ENCODE assay signal across 8 cellular contexts in the genomic region with DNA sequence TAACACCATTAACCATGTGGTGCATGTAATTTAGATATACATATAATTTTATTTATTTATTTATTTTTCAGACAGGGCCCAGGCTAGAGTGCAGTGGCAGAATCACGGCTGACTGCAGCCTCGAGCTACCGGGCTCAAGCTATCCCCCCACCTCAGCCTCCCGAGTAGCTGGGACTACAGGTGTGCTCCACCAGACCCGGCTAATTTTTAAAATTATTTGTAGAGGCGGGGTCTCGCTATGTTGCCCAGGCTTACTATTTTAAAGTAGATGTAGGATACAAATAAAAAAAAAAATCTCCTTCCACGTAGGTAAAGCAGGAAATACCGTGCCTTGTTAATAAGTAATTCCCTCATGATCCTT. TPM values are rescaled to one million over a fixed set of nuclear protein-coding genes. Genes with fewer than 3 reads are reported as not detected.
DNase-seq lines count a peak whose midpoint lies in the region; ATAC-seq and TF ChIP-seq lines count a peak whose summit lies in the region.

No MANE protein-coding gene starts in this region.

- ATAC-seq in SK-N-SH treated with all-trans-retinoic acid at 6 μM for 48 hours (no peak), GM21825 (IDR thresholded peaks at IDR 0.05; ENCODE audit: unreplicated experiment) (no peak), omental fat pad (ENCODE audit: low FRiP score) (no peak)

- H3K4me3 ChIP-seq in fibroblast of lung (replicated peaks in 1 of 4; ENCODE audit: control extremely low read depth in 1 of 4, insufficient read depth in 1 of 4, low read depth in 3 of 4, low read length in 4 of 4) (peak overlapping the region in 2 of 4 experiments; percentile 26 to 88), rectal smooth muscle tissue (ENCODE audit: low read length) (peak overlapping the region; percentile 32)

- DNase-seq in fibroblast of lung (ENCODE audit: low read depth in 2 of 2), result no peak
- no peak for DNase-seq in GDM1 (lab: John Stamatoyannopoulos, UW)
- DNase-seq in GOT3 (lab: John Stamatoyannopoulos, UW), result no peak
- DNase-seq in omental fat pad (ENCODE audit: low spot score), result no peak

- no peaks in the 10 kb centered on the region for H3K4me1 ChIP-seq in ES-I3 (ENCODE audit: insufficient read depth, low read length)
- no peaks in the 10 kb centered on the region for H3K4me1 ChIP-seq in fibroblast of lung (ENCODE audit: control insufficient read depth, extremely low read depth, insufficient read depth, low read length)
- H3K4me1 ChIP-seq in rectal smooth muscle tissue (ENCODE audit: control insufficient read depth, insufficient read depth, low read length), result no peaks in the 10 kb centered on the region

- H3K9ac ChIP-seq in ES-I3 (ENCODE audit: low read depth, low read length), result peak overlapping the region; percentile 76; the same call in 1 of the 2 replicates
- peak overlapping the region; percentile 38 for H3K9ac ChIP-seq in fibroblast of lung (ENCODE audit: insufficient read depth, low read length)
- H3K9ac ChIP-seq in rectal smooth muscle tissue (ENCODE audit: low read length), result no peak overlapping the region

- H3K9me3 ChIP-seq in ES-I3 (ENCODE audit: control insufficient read depth, insufficient read depth, low read length) (no peaks in the 10 kb centered on the region), fibroblast of lung (ENCODE audit: control insufficient read depth, insufficient read depth, low read depth, low read length) (no peaks in the 10 kb centered on the region)

- H3K27me3 ChIP-seq in fibroblast of lung (ENCODE audit: control insufficient read depth, insufficient read depth, low read length), result no peaks in the 10 kb centered on the region
- H3K27me3 ChIP-seq in rectal smooth muscle tissue (ENCODE audit: control insufficient read depth, insufficient read depth, low read length), result no peaks in the 10 kb centered on the region

- peak overlapping the region; percentile 100 for H3K27ac ChIP-seq in fibroblast of lung (ENCODE audit: insufficient read depth, low read length)
- H3K27ac ChIP-seq in rectal smooth muscle tissue (ENCODE audit: low read depth, low read length), result peak overlapping the region; percentile 100

- no peak overlapping the region for H3K4me2 ChIP-seq in fibroblast of lung (ENCODE audit: extremely low read depth, insufficient read depth, low read length)

- no peaks in the 10 kb centered on the region for H3K79me2 ChIP-seq in fibroblast of lung (ENCODE audit: control insufficient read depth, insufficient read depth, low read length)

- no peaks in the 10 kb centered on the region for H3K36me3 ChIP-seq in ES-I3 (ENCODE audit: insufficient read depth, low read length)
- no peaks in the 10 kb centered on the region for H3K36me3 ChIP-seq in fibroblast of lung (ENCODE audit: control insufficient read depth, insufficient read depth, low read length)
- H3K36me3 ChIP-seq in rectal smooth muscle tissue (ENCODE audit: control insufficient read depth, insufficient read depth, low read length), result no peaks in the 10 kb centered on the region

- H4K20me1 ChIP-seq in fibroblast of lung (ENCODE audit: control insufficient read depth, extremely low read depth, insufficient read depth, low read length), result no peaks in the 10 kb centered on the region

- TF ChIP-seq CTCF in fibroblast of lung (conservative IDR thresholded peaks at IDR 0.05 in 1 of 2, IDR thresholded peaks at IDR 0.05 in 1 of 2; ENCODE audit: low read depth in 1 of 2, low read length in 2 of 2) (no peak), omental fat pad (IDR thresholded peaks at IDR 0.05) (no peak)

- H2AFZ ChIP-seq in fibroblast of lung (ENCODE audit: low read length), result peak overlapping the region; percentile 9

TF ChIP-seq in SK-N-SH treated with all-trans-retinoic acid at 6 μM for 48 hours, 23 proteins besides CTCF, POLR2A, EP300 and RAD21:
- TF ChIP-seq OSR1 (CRISPR knock-in tag; IDR thresholded peaks at IDR 0.05) (no peak), ZFP3 (CRISPR knock-in tag; IDR thresholded peaks at IDR 0.05) (no peak), RARB (CRISPR knock-in tag; IDR thresholded peaks at IDR 0.05) (peak; percentile 33; the same call in 1 of the 2 replicates), ZFP30 (CRISPR knock-in tag; IDR thresholded peaks at IDR 0.05) (no peak), ZNF70 (CRISPR knock-in tag; IDR thresholded peaks at IDR 0.05) (no peak), ISL1 (CRISPR knock-in tag; IDR thresholded peaks at IDR 0.05) (no peak)
- TF ChIP-seq, protein P1, sequence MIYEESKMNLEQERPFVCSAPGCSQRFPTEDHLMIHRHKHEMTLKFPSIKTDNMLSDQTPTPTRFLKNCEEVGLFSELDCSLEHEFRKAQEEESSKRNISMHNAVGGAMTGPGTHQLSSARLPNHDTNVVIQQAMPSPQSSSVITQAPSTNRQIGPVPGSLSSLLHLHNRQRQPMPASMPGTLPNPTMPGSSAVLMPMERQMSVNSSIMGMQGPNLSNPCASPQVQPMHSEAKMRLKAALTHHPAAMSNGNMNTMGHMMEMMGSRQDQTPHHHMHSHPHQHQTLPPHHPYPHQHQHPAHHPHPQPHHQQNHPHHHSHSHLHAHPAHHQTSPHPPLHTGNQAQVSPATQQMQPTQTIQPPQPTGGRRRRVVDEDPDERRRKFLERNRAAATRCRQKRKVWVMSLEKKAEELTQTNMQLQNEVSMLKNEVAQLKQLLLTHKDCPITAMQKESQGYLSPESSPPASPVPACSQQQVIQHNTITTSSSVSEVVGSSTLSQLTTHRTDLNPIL (CRISPR knock-in tag; IDR thresholded peaks at IDR 0.05; ENCODE audit: low read depth), result no peak
- TF ChIP-seq, protein P2, sequence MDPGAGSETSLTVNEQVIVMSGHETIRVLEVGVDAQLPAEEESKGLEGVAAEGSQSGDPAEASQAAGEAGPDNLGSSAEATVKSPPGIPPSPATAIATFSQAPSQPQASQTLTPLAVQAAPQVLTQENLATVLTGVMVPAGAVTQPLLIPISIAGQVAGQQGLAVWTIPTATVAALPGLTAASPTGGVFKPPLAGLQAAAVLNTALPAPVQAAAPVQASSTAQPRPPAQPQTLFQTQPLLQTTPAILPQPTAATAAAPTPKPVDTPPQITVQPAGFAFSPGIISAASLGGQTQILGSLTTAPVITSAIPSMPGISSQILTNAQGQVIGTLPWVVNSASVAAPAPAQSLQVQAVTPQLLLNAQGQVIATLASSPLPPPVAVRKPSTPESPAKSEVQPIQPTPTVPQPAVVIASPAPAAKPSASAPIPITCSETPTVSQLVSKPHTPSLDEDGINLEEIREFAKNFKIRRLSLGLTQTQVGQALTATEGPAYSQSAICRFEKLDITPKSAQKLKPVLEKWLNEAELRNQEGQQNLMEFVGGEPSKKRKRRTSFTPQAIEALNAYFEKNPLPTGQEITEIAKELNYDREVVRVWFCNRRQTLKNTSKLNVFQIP (CRISPR knock-in tag; IDR thresholded peaks at IDR 0.05; ENCODE audit: borderline replicate concordance, low read depth), result no peak
- TF ChIP-seq, protein P3, sequence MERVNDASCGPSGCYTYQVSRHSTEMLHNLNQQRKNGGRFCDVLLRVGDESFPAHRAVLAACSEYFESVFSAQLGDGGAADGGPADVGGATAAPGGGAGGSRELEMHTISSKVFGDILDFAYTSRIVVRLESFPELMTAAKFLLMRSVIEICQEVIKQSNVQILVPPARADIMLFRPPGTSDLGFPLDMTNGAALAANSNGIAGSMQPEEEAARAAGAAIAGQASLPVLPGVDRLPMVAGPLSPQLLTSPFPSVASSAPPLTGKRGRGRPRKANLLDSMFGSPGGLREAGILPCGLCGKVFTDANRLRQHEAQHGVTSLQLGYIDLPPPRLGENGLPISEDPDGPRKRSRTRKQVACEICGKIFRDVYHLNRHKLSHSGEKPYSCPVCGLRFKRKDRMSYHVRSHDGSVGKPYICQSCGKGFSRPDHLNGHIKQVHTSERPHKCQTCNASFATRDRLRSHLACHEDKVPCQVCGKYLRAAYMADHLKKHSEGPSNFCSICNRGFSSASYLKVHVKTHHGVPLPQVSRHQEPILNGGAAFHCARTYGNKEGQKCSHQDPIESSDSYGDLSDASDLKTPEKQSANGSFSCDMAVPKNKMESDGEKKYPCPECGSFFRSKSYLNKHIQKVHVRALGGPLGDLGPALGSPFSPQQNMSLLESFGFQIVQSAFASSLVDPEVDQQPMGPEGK (CRISPR knock-in tag; IDR thresholded peaks at IDR 0.05; ENCODE audit: borderline replicate concordance), result no peak

RNA-seq across cellular contexts. Expression of a gene that starts 0.4 kb away (rescaled TPM):
- total RNA-seq in fibroblast of lung (19.8 and 20.5 TPM in 2 replicates), omental fat pad (10 to 100 TPM; 11.0 to 17.4 (median 11.9) TPM)
- polyA plus RNA-seq in fibroblast of lung, result 12.4 and 14.0 TPM in 2 replicates
- polyA plus RNA-seq in fibroblast of lung (2012), result 13.6 and 14.7 TPM in 2 replicates
- polyA minus RNA-seq in fibroblast of lung (ENCODE audit: low replicate concordance), result 3.7 and 4.0 TPM in 2 replicates

RNA-seq across cellular contexts. Expression of a gene that starts 46.8 kb away (rescaled TPM):
- 41.3 and 42.1 TPM in 2 replicates for total RNA-seq in fibroblast of lung
- 19.8 and 23.1 TPM in 2 replicates for polyA plus RNA-seq in fibroblast of lung
- polyA plus RNA-seq in fibroblast of lung (2012), result 14.1 and 19.1 TPM in 2 replicates
- polyA minus RNA-seq in fibroblast of lung (ENCODE audit: low replicate concordance), result 12.9 and 15.8 TPM in 2 replicates
- 10 to 100 TPM; 58.9 to 92.5 (median 75.7) TPM for total RNA-seq in omental fat pad
